ENCODE assay signal across 1 cellular context in the genomic region with DNA sequence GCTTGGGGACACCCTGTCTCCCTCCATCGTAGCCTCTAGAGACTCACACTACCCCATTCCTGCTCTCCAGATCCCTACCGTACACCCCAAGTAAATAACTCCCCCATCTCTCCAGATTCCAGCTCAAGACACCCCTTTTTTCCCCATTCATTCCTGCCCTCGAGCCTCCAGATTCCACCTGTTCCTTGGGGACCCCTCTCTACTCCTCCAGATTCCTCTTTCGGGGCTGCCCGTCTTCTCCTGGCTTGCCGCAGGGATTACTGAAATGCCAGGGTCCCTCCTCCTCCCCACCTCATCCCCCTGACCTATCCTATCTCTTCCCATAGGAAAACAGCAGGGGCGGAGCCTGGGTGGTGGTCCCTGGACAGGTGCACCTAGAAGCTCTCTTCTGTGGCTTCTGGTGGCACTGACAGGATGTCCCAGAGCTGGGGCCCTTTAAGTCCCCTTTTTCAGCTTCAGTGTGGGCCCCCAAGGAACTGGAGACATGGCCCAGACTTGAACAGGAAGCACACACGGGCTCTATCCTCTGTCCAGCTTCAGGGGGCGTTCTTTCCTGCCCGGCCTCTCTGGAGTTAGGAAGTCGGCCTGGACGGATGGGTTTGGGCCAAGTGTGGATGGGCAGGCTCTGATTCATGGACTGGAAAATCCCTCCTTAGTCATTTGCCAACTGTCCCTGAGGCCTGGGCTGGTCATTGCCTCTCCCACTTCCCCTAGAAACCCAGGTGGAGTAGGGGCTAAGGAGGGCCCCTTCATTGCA.
TF ChIP-seq lines count a peak whose summit lies in the region.

No MANE protein-coding gene starts in this region.

TF ChIP-seq in HepG2, 621 proteins besides CTCF, POLR2A, EP300 and RAD21:
- TF ChIP-seq, protein P1, sequence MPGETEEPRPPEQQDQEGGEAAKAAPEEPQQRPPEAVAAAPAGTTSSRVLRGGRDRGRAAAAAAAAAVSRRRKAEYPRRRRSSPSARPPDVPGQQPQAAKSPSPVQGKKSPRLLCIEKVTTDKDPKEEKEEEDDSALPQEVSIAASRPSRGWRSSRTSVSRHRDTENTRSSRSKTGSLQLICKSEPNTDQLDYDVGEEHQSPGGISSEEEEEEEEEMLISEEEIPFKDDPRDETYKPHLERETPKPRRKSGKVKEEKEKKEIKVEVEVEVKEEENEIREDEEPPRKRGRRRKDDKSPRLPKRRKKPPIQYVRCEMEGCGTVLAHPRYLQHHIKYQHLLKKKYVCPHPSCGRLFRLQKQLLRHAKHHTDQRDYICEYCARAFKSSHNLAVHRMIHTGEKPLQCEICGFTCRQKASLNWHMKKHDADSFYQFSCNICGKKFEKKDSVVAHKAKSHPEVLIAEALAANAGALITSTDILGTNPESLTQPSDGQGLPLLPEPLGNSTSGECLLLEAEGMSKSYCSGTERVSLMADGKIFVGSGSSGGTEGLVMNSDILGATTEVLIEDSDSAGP (CRISPR knock-in tag; IDR thresholded peaks at IDR 0.05; ENCODE audit: borderline replicate concordance), result peak; percentile 39; the same call in 1 of the 2 replicates
- no peak for TF ChIP-seq TMF1 (CRISPR knock-in tag; IDR thresholded peaks at IDR 0.05; ENCODE audit: low read depth)
- TF ChIP-seq EED (CRISPR knock-in tag; IDR thresholded peaks at IDR 0.05), result no peak
- TF ChIP-seq NFYB (CRISPR knock-in tag; IDR thresholded peaks at IDR 0.05), result no peak
- TF ChIP-seq, protein P2, sequence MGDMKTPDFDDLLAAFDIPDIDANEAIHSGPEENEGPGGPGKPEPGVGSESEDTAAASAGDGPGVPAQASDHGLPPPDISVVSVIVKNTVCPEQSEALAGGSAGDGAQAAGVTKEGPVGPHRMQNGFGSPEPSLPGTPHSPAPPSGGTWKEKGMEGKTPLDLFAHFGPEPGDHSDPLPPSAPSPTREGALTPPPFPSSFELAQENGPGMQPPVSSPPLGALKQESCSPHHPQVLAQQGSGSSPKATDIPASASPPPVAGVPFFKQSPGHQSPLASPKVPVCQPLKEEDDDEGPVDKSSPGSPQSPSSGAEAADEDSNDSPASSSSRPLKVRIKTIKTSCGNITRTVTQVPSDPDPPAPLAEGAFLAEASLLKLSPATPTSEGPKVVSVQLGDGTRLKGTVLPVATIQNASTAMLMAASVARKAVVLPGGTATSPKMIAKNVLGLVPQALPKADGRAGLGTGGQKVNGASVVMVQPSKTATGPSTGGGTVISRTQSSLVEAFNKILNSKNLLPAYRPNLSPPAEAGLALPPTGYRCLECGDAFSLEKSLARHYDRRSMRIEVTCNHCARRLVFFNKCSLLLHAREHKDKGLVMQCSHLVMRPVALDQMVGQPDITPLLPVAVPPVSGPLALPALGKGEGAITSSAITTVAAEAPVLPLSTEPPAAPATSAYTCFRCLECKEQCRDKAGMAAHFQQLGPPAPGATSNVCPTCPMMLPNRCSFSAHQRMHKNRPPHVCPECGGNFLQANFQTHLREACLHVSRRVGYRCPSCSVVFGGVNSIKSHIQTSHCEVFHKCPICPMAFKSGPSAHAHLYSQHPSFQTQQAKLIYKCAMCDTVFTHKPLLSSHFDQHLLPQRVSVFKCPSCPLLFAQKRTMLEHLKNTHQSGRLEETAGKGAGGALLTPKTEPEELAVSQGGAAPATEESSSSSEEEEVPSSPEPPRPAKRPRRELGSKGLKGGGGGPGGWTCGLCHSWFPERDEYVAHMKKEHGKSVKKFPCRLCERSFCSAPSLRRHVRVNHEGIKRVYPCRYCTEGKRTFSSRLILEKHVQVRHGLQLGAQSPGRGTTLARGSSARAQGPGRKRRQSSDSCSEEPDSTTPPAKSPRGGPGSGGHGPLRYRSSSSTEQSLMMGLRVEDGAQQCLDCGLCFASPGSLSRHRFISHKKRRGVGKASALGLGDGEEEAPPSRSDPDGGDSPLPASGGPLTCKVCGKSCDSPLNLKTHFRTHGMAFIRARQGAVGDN (CRISPR knock-in tag; IDR thresholded peaks at IDR 0.05), result peak; percentile 31; the same call in 1 of the 2 replicates
- TF ChIP-seq GATA4 (IDR thresholded peaks at IDR 0.05; ENCODE audit: borderline replicate concordance, low read depth), result no peak
- 0 out of 2 replicates have a peak, but pooled peaks have one; percentile 9 for TF ChIP-seq FOSL2 (CRISPR knock-in tag; IDR thresholded peaks at IDR 0.05)
- 0 out of 2 replicates have a peak, but pooled peaks have one; percentile 11 for TF ChIP-seq ZNF501 (CRISPR knock-in tag; IDR thresholded peaks at IDR 0.05)
- TF ChIP-seq, protein P3, sequence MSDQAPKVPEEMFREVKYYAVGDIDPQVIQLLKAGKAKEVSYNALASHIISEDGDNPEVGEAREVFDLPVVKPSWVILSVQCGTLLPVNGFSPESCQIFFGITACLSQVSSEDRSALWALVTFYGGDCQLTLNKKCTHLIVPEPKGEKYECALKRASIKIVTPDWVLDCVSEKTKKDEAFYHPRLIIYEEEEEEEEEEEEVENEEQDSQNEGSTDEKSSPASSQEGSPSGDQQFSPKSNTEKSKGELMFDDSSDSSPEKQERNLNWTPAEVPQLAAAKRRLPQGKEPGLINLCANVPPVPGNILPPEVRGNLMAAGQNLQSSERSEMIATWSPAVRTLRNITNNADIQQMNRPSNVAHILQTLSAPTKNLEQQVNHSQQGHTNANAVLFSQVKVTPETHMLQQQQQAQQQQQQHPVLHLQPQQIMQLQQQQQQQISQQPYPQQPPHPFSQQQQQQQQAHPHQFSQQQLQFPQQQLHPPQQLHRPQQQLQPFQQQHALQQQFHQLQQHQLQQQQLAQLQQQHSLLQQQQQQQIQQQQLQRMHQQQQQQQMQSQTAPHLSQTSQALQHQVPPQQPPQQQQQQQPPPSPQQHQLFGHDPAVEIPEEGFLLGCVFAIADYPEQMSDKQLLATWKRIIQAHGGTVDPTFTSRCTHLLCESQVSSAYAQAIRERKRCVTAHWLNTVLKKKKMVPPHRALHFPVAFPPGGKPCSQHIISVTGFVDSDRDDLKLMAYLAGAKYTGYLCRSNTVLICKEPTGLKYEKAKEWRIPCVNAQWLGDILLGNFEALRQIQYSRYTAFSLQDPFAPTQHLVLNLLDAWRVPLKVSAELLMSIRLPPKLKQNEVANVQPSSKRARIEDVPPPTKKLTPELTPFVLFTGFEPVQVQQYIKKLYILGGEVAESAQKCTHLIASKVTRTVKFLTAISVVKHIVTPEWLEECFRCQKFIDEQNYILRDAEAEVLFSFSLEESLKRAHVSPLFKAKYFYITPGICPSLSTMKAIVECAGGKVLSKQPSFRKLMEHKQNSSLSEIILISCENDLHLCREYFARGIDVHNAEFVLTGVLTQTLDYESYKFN (CRISPR knock-in tag; conservative IDR thresholded peaks at IDR 0.05), result no peak
- TF ChIP-seq, protein P4, sequence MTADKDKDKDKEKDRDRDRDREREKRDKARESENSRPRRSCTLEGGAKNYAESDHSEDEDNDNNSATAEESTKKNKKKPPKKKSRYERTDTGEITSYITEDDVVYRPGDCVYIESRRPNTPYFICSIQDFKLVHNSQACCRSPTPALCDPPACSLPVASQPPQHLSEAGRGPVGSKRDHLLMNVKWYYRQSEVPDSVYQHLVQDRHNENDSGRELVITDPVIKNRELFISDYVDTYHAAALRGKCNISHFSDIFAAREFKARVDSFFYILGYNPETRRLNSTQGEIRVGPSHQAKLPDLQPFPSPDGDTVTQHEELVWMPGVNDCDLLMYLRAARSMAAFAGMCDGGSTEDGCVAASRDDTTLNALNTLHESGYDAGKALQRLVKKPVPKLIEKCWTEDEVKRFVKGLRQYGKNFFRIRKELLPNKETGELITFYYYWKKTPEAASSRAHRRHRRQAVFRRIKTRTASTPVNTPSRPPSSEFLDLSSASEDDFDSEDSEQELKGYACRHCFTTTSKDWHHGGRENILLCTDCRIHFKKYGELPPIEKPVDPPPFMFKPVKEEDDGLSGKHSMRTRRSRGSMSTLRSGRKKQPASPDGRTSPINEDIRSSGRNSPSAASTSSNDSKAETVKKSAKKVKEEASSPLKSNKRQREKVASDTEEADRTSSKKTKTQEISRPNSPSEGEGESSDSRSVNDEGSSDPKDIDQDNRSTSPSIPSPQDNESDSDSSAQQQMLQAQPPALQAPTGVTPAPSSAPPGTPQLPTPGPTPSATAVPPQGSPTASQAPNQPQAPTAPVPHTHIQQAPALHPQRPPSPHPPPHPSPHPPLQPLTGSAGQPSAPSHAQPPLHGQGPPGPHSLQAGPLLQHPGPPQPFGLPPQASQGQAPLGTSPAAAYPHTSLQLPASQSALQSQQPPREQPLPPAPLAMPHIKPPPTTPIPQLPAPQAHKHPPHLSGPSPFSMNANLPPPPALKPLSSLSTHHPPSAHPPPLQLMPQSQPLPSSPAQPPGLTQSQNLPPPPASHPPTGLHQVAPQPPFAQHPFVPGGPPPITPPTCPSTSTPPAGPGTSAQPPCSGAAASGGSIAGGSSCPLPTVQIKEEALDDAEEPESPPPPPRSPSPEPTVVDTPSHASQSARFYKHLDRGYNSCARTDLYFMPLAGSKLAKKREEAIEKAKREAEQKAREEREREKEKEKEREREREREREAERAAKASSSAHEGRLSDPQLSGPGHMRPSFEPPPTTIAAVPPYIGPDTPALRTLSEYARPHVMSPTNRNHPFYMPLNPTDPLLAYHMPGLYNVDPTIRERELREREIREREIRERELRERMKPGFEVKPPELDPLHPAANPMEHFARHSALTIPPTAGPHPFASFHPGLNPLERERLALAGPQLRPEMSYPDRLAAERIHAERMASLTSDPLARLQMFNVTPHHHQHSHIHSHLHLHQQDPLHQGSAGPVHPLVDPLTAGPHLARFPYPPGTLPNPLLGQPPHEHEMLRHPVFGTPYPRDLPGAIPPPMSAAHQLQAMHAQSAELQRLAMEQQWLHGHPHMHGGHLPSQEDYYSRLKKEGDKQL (CRISPR knock-in tag; IDR thresholded peaks at IDR 0.05; ENCODE audit: low read depth), result no peak
